Comparison of ENCODE assay signal across 1 cellular context in genomic region chr1:60924964-60925798, GRCh38.
A peak's percentile ranks its signal among the peaks of the same experiment; 100 is the strongest.
TF ChIP-seq lines count a peak whose summit lies in the region.

No MANE protein-coding gene starts in this region.

TF ChIP-seq in K562, 482 proteins besides CTCF, POLR2A, EP300 and RAD21 (continued from another document and continues in another):
- TF ChIP-seq, protein P1, sequence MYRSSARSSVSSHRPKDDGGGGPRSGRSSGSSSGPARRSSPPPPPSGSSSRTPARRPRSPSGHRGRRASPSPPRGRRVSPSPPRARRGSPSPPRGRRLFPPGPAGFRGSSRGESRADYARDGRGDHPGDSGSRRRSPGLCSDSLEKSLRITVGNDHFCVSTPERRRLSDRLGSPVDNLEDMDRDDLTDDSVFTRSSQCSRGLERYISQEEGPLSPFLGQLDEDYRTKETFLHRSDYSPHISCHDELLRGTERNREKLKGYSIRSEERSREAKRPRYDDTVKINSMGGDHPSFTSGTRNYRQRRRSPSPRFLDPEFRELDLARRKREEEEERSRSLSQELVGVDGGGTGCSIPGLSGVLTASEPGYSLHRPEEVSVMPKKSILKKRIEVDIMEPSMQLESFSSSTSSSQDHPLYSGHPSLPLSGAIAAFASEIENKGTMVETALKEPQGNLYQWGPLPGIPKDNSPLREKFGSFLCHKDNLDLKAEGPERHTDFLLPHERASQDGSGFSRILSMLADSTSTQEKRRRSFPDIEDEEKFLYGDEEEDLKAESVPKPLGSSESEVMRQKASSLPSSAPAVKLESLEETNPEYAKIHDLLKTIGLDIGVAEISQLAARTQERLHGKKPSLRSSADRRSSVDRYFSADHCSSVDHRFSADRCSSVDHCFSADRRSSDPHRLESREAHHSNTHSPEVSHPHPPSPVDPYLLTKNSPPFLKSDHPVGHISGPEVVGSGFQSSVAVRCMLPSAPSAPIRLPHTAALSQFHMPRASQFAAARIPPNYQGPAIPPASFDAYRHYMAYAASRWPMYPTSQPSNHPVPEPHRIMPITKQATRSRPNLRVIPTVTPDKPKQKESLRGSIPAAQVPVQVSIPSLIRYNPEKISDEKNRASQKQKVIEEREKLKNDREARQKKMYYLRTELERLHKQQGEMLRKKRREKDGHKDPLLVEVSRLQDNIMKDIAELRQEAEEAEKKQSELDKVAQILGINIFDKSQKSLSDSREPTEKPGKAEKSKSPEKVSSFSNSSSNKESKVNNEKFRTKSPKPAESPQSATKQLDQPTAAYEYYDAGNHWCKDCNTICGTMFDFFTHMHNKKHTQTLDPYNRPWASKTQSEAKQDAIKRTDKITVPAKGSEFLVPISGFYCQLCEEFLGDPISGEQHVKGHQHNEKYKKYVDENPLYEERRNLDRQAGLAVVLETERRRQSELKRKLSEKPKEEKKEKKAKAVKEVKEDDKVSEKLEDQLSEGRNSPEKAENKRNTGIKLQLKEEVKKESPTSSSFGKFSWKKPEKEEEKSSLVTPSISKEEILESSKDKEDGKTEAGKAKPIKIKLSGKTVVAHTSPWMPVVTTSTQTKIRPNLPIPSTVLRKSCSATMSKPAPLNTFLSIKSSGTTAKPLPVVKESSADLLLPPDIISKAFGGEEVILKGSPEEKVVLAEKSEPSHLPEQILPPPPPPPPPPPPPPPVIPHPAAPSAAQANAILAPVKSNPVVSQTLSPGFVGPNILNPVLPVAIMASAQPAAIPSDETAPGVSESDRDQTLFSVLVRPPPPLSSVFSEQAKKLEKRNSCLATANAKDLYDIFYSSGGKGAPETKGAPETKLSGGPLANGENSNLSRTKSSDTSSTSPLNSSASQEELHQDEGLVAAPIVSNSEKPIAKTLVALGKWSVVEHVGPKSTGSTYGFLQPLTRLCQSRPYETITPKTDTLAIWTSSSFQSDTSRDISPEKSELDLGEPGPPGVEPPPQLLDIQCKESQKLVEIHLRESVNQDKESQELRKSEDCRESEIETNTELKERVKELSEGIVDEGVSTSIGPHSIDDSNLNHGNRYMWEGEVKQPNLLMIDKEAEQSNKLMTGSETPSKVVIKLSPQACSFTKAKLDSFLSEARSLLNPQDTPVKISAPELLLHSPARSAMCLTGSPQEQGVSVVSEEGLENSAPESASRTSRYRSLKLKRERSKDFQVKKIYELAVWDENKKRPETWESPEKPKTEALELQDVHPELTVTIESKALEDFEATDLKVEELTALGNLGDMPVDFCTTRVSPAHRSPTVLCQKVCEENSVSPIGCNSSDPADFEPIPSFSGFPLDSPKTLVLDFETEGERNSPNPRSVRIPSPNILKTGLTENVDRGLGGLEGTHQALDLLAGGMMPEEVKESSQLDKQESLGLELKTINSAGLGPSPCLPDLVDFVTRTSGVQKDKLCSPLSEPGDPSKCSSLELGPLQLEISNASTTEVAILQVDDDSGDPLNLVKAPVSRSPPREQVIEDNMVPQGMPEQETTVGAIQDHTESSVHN (IDR thresholded peaks at IDR 0.05; ENCODE audit: borderline replicate concordance in 1 of 2, low read depth in 1 of 2): no peak
- TF ChIP-seq E2F5 (CRISPR knock-in tag; IDR thresholded peaks at IDR 0.05): no peak
- no peak for TF ChIP-seq RBM17 (IDR thresholded peaks at IDR 0.05; ENCODE audit: borderline replicate concordance, low read depth, low read length)
- TF ChIP-seq ARID1B (IDR thresholded peaks at IDR 0.05): peak; percentile 75
- TF ChIP-seq ZNF398 (CRISPR knock-in tag; IDR thresholded peaks at IDR 0.05): no peak
- TF ChIP-seq NEUROD1 (IDR thresholded peaks at IDR 0.05; ENCODE audit: borderline replicate concordance, low read depth, low read length, partially characterized antibody): no peak
- TF ChIP-seq, protein P2, sequence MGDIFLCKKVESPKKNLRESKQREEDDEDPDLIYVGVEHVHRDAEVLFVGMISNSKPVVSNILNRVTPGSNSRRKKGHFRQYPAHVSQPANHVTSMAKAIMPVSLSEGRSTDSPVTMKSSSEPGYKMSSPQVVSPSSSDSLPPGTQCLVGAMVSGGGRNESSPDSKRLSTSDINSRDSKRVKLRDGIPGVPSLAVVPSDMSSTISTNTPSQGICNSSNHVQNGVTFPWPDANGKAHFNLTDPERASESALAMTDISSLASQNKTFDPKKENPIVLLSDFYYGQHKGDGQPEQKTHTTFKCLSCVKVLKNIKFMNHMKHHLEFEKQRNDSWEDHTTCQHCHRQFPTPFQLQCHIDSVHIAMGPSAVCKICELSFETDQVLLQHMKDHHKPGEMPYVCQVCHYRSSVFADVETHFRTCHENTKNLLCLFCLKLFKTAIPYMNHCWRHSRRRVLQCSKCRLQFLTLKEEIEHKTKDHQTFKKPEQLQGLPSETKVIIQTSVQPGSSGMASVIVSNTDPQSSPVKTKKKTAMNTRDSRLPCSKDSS (IDR thresholded peaks at IDR 0.05; ENCODE audit: low read depth, partially characterized antibody): no peak
- no peak for TF ChIP-seq DEAF1 (CRISPR knock-in tag; IDR thresholded peaks at IDR 0.05)
- no peak for TF ChIP-seq NFIX (CRISPR knock-in tag; IDR thresholded peaks at IDR 0.05; ENCODE audit: low read depth)
- no peak for TF ChIP-seq SNIP1 (IDR thresholded peaks at IDR 0.05; ENCODE audit: low read depth)
- no peak for TF ChIP-seq KLF6 (CRISPR knock-in tag; IDR thresholded peaks at IDR 0.05; ENCODE audit: borderline replicate concordance)
- no peak for TF ChIP-seq SRSF3 (IDR thresholded peaks at IDR 0.05; ENCODE audit: insufficient read depth, low read length)
- TF ChIP-seq FOXK1 (CRISPR knock-in tag; IDR thresholded peaks at IDR 0.05; ENCODE audit: borderline replicate concordance): no peak
- TF ChIP-seq YBX1 (IDR thresholded peaks at IDR 0.05): no peak
- TF ChIP-seq ZNF79 (CRISPR knock-in tag; IDR thresholded peaks at IDR 0.05; ENCODE audit: low read depth): no peak
- TF ChIP-seq NFE2L1 (tag; IDR thresholded peaks at IDR 0.05; ENCODE audit: borderline replicate concordance, low read depth): no peak
- TF ChIP-seq ZSCAN32 (CRISPR knock-in tag; IDR thresholded peaks at IDR 0.05): no peak
- TF ChIP-seq KAT2B (IDR thresholded peaks at IDR 0.05; ENCODE audit: low read depth, low read length): no peak
- 0 out of 4 replicates have a peak, but pooled peaks of 1 of the 2 experiments have one; percentile 7 for TF ChIP-seq TRIM24 (IDR thresholded peaks at IDR 0.05)
- TF ChIP-seq BDP1 (IDR thresholded peaks at IDR 0.05; ENCODE audit: insufficient read depth, insufficient read length): no peak
- TF ChIP-seq MEF2A (IDR thresholded peaks at IDR 0.05; ENCODE audit: control insufficient read depth, low read depth, low read length): no peak
- TF ChIP-seq SRF (CRISPR knock-in tag; IDR thresholded peaks at IDR 0.05): no peak
- no peak for TF ChIP-seq FOS (IDR thresholded peaks at IDR 0.05; ENCODE audit: extremely low read depth, insufficient read length)
- TF ChIP-seq ASH1L (IDR thresholded peaks at IDR 0.05; ENCODE audit: borderline replicate concordance, low read depth, partially characterized antibody): no peak
- no peak for TF ChIP-seq STAT5B (CRISPR knock-in tag; IDR thresholded peaks at IDR 0.05)
- no peak for TF ChIP-seq CLOCK (CRISPR knock-in tag; IDR thresholded peaks at IDR 0.05; ENCODE audit: borderline replicate concordance)
- TF ChIP-seq CREB3L1 (IDR thresholded peaks at IDR 0.05; ENCODE audit: borderline replicate concordance, low read depth): no peak
- TF ChIP-seq BHLHE40 (IDR thresholded peaks at IDR 0.05; ENCODE audit: low read length): no peak; the same call in 1 of the 2 replicates
- TF ChIP-seq ELF4 (CRISPR knock-in tag; IDR thresholded peaks at IDR 0.05): no peak
- TF ChIP-seq, protein P3, sequence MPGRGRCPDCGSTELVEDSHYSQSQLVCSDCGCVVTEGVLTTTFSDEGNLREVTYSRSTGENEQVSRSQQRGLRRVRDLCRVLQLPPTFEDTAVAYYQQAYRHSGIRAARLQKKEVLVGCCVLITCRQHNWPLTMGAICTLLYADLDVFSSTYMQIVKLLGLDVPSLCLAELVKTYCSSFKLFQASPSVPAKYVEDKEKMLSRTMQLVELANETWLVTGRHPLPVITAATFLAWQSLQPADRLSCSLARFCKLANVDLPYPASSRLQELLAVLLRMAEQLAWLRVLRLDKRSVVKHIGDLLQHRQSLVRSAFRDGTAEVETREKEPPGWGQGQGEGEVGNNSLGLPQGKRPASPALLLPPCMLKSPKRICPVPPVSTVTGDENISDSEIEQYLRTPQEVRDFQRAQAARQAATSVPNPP (IDR thresholded peaks at IDR 0.05; ENCODE audit: borderline replicate concordance, insufficient read depth, insufficient read length): no peak
- TF ChIP-seq CREBBP (IDR thresholded peaks at IDR 0.05; ENCODE audit: low read depth, low read length): no peak
- peak; percentile 36; the same call in 1 of the 2 replicates for TF ChIP-seq CBFA2T2 (conservative IDR thresholded peaks at IDR 0.05)
- no peak for TF ChIP-seq MXD1 (CRISPR knock-in tag; IDR thresholded peaks at IDR 0.05; ENCODE audit: borderline replicate concordance, poor library complexity, severe bottlenecking)
- no peak for TF ChIP-seq ZNF121 (CRISPR knock-in tag; conservative IDR thresholded peaks at IDR 0.05)
- TF ChIP-seq PURB (CRISPR knock-in tag; IDR thresholded peaks at IDR 0.05; ENCODE audit: low read depth): no peak
- no peak for TF ChIP-seq HDAC6 (IDR thresholded peaks at IDR 0.05; ENCODE audit: low read depth, low read length)
- no peak for TF ChIP-seq TEAD1 (CRISPR knock-in tag; IDR thresholded peaks at IDR 0.05)
- TF ChIP-seq NFATC3 (IDR thresholded peaks at IDR 0.05): no peak
- TF ChIP-seq TBP (optimal IDR thresholded peaks at IDR 0.05; ENCODE audit: low read depth, low read length): no peak
- TF ChIP-seq, protein P4, sequence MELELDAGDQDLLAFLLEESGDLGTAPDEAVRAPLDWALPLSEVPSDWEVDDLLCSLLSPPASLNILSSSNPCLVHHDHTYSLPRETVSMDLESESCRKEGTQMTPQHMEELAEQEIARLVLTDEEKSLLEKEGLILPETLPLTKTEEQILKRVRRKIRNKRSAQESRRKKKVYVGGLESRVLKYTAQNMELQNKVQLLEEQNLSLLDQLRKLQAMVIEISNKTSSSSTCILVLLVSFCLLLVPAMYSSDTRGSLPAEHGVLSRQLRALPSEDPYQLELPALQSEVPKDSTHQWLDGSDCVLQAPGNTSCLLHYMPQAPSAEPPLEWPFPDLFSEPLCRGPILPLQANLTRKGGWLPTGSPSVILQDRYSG (tag; conservative IDR thresholded peaks at IDR 0.05; ENCODE audit: low read depth): no peak
